In genomic region chr20:53427951-53428350, GRCh38 we compare ENCODE assay signal across 10 cellular contexts.
"Had no signal": no experiment of that assay in that cellular context is flagged by ENCODE, and none has a peak within 500 bp of the region (broad histone marks: within the 10 kb centered on the region; RNA-seq: fewer than 3 reads in every experiment).

No MANE protein-coding gene starts in this region.

- H3K9me3 ChIP-seq: HAP-1 had no signal

- ATAC-seq: HCT116 had no signal

- H3K4me2 ChIP-seq: KMS-11 had no signal

- DNase-seq: GM23248, GOT3, H7, HFFc6, IMR-90, KBM-7 had no signal

- H3K27ac ChIP-seq: GM23248, HL-60, KMS-11 had no signal

- H3K36me3 ChIP-seq: HAP-1 had no signal

- H3K4me3 ChIP-seq: GM23248, HAP-1 had no signal

- H3K27ac Mint-ChIP-seq: HFFc6 had no signal

- H3K9ac ChIP-seq: GM23248, KMS-11 had no signal

- H3K4me3 Mint-ChIP-seq: HFFc6 had no signal

- H3K9me3 Mint-ChIP-seq: HFFc6 had no signal

- H2AFZ ChIP-seq: GM23248 had no signal

- H3K4me1 ChIP-seq: HAP-1 had no signal
